ENCODE assay signal across 9 cellular contexts in the genomic region with DNA sequence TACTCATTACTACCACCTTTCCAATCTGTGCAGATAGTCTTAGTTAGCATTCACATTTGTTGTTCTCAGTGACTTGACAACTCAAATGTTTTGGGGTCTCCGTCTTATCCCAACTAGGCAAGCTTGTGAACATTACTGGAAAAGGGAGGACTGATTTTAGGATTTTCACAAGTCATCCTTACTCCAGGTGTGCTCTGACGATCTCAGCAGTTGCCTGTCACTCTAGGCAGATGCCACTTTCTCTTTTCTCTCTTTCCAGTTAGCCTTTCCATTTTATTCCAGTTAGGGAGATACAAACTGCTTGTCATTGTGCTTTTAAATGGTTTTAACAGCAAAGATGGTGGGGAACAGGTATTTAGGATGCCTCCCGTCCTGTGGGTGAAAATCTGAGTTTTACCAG. TPM values are rescaled to one million over a fixed set of nuclear protein-coding genes. Genes with fewer than 3 reads are reported as not detected.
A peak's percentile ranks its signal among the peaks of the same experiment; 100 is the strongest.
DNase-seq lines count a peak whose midpoint lies in the region; ATAC-seq, FAIRE-seq and TF ChIP-seq lines count a peak whose summit lies in the region.
"Had no signal": no experiment of that assay in that cellular context is flagged by ENCODE, and none has a peak within 500 bp of the region (broad histone marks: within the 10 kb centered on the region; RNA-seq: fewer than 3 reads in every experiment).

No MANE protein-coding gene starts in this region.

- no peaks in the 10 kb centered on the region for H3K9me3 Mint-ChIP-seq in T-cell

- FAIRE-seq in urothelium cell line (lab: Jason Lieb, UNC), result no peak

- peaks cover 2 to 40% of the 10 kb centered on the region in 2 donors for H3K36me3 ChIP-seq in gastrocnemius medialis

- in situ Hi-C loops in gastrocnemius medialis (cut with MboI; ENCODE audit: low sequenced_read_pairs in 4 of 4), result loop anchor here in 2 of 4 donors (10.0 kb wide), 1 partner anchor 61 kb away; a partner anchor contains a TSS

- H3K36me3 Mint-ChIP-seq in T-cell, result peaks cover 34% of the 10 kb centered on the region

- TF ChIP-seq POLR2A in gastrocnemius medialis (IDR thresholded peaks at IDR 0.05), result no peak

- H3K4me3 ChIP-seq in fibroblast of villous mesenchyme (ENCODE audit: low read depth, low read length), result peak overlapping the region; percentile 83
- H3K4me3 ChIP-seq in gastrocnemius medialis, result peak overlapping the region; percentile 77 to 98 (median 84)

- POLR2A ChIA-PET in T-cell (lab: Charles Lee), result interaction anchor here in 1 of 2 donors (2.1 kb wide), 1 partner anchor 26 kb away, joined by 7 read pairs; no protein-coding TSS in a partner anchor

- DNase-seq in T-cell (no peak), fibroblast of villous mesenchyme (ENCODE audit: low read depth) (no peak), gastrocnemius medialis (no peak), posterior vena cava (ENCODE audit: low spot score) (no peak), urothelium cell line (ENCODE audit: low spot score) (no peak), AG08396 (ENCODE audit: low spot score) (no peak)
- DNase-seq: GOT3 had no signal

- no peaks in the 10 kb centered on the region for H3K9me3 ChIP-seq in gastrocnemius medialis

- H3K27ac Mint-ChIP-seq in T-cell, result peak overlapping the region; percentile 99 to 100

- peak; percentile 1 for TF ChIP-seq CTCF in GM12873 (IDR thresholded peaks at IDR 0.05; ENCODE audit: insufficient read depth, low read depth, low read length, missing control alignments)
- no peak for TF ChIP-seq CTCF in fibroblast of villous mesenchyme (IDR thresholded peaks at IDR 0.05; ENCODE audit: insufficient read depth, low read depth, low read length)
- no peak for TF ChIP-seq CTCF in gastrocnemius medialis (IDR thresholded peaks at IDR 0.05 in 4 of 5, conservative IDR thresholded peaks at IDR 0.05 in 1 of 5)

- peak overlapping the region; percentile 85 to 93 (median 92) for H3K27ac ChIP-seq in gastrocnemius medialis

- H3K4me3 Mint-ChIP-seq in T-cell, result peak overlapping the region; percentile 94 to 98 (median 96)

- H3K27me3 ChIP-seq in gastrocnemius medialis, result no peaks in the 10 kb centered on the region

- intact Hi-C loops in gastrocnemius medialis (cut with DNase I; ENCODE audit: low total_unique reads) (loop anchor here (2.0 to 10.0 kb wide), 3 partner anchors 27 to 291 kb away; a partner anchor contains a TSS), posterior vena cava (cut with DNase I) (no loop called here)

- no peaks in the 10 kb centered on the region for H3K27me3 Mint-ChIP-seq in T-cell

- ATAC-seq in T-cell (replicated peaks in 1 of 4) (no peak), gastrocnemius medialis (no peak), HG02938 (IDR thresholded peaks at IDR 0.05; ENCODE audit: unreplicated experiment) (no peak)

- CTCF ChIA-PET in T-cell (lab: Charles Lee), result interaction anchor here in 1 of 2 donors (1.1 to 1.8 kb wide), 3 partner anchors 13 to 22 kb away, joined by 3 to 9 read pairs (median 5); a partner anchor contains a TSS

- peaks cover 20 to 26% of the 10 kb centered on the region in 2 donors for H3K4me1 ChIP-seq in gastrocnemius medialis

- H3K4me1 Mint-ChIP-seq in T-cell, result peaks cover 52 to 61% (median 59%) of the 10 kb centered on the region in 3 donors

RNA-seq across cellular contexts. Expression of a gene that starts 1.1 kb away (rescaled TPM):
- total RNA-seq in T-cell (100 to 1,000 TPM in 3 of 5 donors, 10 to 100 TPM in 2; 67.5 to 113 (median 104) TPM), fibroblast of villous mesenchyme (119 and 158 TPM in 2 replicates), gastrocnemius medialis (100 to 1,000 TPM; 109 to 204 (median 127) TPM), posterior vena cava (10 to 100 TPM; 59.3 to 71.7 TPM)

RNA-seq across cellular contexts. Expression of a gene that starts 10.9 kb away (rescaled TPM):
- 1,000 to 10,000 TPM; 4,612 to 5,648 (median 5,133) TPM for total RNA-seq in T-cell
- 1,700 and 3,242 TPM in 2 replicates for total RNA-seq in fibroblast of villous mesenchyme
- 1,000 to 10,000 TPM; 1,323 to 2,217 (median 1,977) TPM for total RNA-seq in gastrocnemius medialis
- 1,000 to 10,000 TPM; 2,364 to 2,753 TPM for total RNA-seq in posterior vena cava

RNA-seq across cellular contexts. Expression of a gene that starts 12.6 kb away (rescaled TPM):
- total RNA-seq in T-cell (10 to 100 TPM in 3 of 5 donors, 1 to 10 TPM in 2; 8.4 to 15.1 (median 11.4) TPM), fibroblast of villous mesenchyme (3.9 and 4.3 TPM in 2 replicates), gastrocnemius medialis (1 to 10 TPM; 3.1 to 9.1 (median 3.7) TPM), posterior vena cava (1 to 10 TPM; 7.9 to 8.0 TPM)

RNA-seq across cellular contexts. Expression of a gene that starts 22.6 kb away (rescaled TPM):
- total RNA-seq in T-cell, result 100 to 1,000 TPM; 181 to 298 (median 276) TPM
- total RNA-seq in fibroblast of villous mesenchyme, result 300 and 327 TPM in 2 replicates
- 10 to 100 TPM; 45.9 to 77.7 (median 62.1) TPM for total RNA-seq in gastrocnemius medialis
- 100 to 1,000 TPM; 113 to 120 TPM for total RNA-seq in posterior vena cava

RNA-seq across cellular contexts. Expression of a gene that starts 25.5 kb away (rescaled TPM):
- total RNA-seq in T-cell (10 to 100 TPM in 1 of 5 donors, 1 to 10 TPM in 3, under 1 TPM in 1; 0.93 to 24.0 (median 8.2) TPM), fibroblast of villous mesenchyme (0.32 and 1.7 TPM in 2 replicates), gastrocnemius medialis (1 to 10 TPM in 3 of 4 donors, under 1 TPM in 1; 0.15 to 2.1 (median 1.1) TPM), posterior vena cava (1 to 10 TPM in 1 of 2 donors, under 1 TPM in 1; 0.71 to 1.4 TPM)
